ENCODE assay signal across 10 cellular contexts in genomic region chr3:89314454-89314853, GRCh38.
DNase-seq lines count a peak whose midpoint lies in the region; ATAC-seq and TF ChIP-seq lines count a peak whose summit lies in the region.
"Had no signal": no experiment of that assay in that cellular context is flagged by ENCODE, and none has a peak within 500 bp of the region (broad histone marks: within the 10 kb centered on the region; RNA-seq: fewer than 3 reads in every experiment).

No MANE protein-coding gene starts in this region.

- H3K27me3 ChIP-seq in Panc1 (ENCODE audit: control insufficient read depth, insufficient read depth, low read length), result no peaks in the 10 kb centered on the region

- no peaks in the 10 kb centered on the region for H3K36me3 Mint-ChIP-seq in activated naive CD4-positive, alpha-beta T cell treated with anti-CD3 and anti-CD28 coated beads for 36 hours (ENCODE audit: low read depth)
- H3K36me3 Mint-ChIP-seq: CD14-positive monocyte had no signal

- H3K4me3 Mint-ChIP-seq in activated naive CD4-positive, alpha-beta T cell treated with anti-CD3 and anti-CD28 coated beads for 36 hours, result no peak overlapping the region
- H3K4me3 Mint-ChIP-seq: CD14-positive monocyte had no signal

- DNase-seq in HFF-Myc (ENCODE audit: extremely low read depth, low read depth) (peak; percentile 9), Panc1 (ENCODE audit: low read depth, low spot score) (no peak), fibroblast of the conjunctiva (ENCODE audit: low read depth) (peak; percentile 12), posterior vena cava (ENCODE audit: low spot score) (no peak)
- DNase-seq in activated naive CD4-positive, alpha-beta T cell treated with Interleukin-2 at 50 U/mL for 16 hours, result no peak
- no peak for DNase-seq in activated naive CD4-positive, alpha-beta T cell treated with anti-CD3 and anti-CD28 coated beads for 36 hours
- DNase-seq: MV-4-11 had no signal

- H3K4me1 Mint-ChIP-seq in activated naive CD4-positive, alpha-beta T cell treated with anti-CD3 and anti-CD28 coated beads for 36 hours (ENCODE audit: low read depth), result no peaks in the 10 kb centered on the region
- H3K4me1 Mint-ChIP-seq: CD14-positive monocyte had no signal

- H3K4me3 ChIP-seq in HFF-Myc (replicated peaks; ENCODE audit: low read depth, low read length) (no peak overlapping the region), Panc1 (ENCODE audit: low read depth in 2 of 2, low read length in 2 of 2) (no peak overlapping the region)

- TF ChIP-seq CTCF in 22Rv1 (IDR thresholded peaks at IDR 0.05), result peak; percentile 75
- TF ChIP-seq CTCF in HFF-Myc (IDR thresholded peaks at IDR 0.05; ENCODE audit: low read depth, low read length, missing control alignments), result no peak
- peak; percentile 21; the same call in 1 of the 2 replicates for TF ChIP-seq CTCF in Panc1 (IDR thresholded peaks at IDR 0.05)

- POLR2A ChIA-PET in Panc1 (lab: Charles Lee), result no interaction called here

- ATAC-seq in Panc1 (no peak), HG02610 (IDR thresholded peaks at IDR 0.05; ENCODE audit: unreplicated experiment) (no peak)

- intact Hi-C loops in Panc1 (cut with micrococcal nuclease; ENCODE audit: unreplicated experiment) (no loop called here), posterior vena cava (cut with DNase I) (no loop called here)
- intact Hi-C loops in activated naive CD4-positive, alpha-beta T cell treated with anti-CD3 and anti-CD28 coated beads for 36 hours (cut with micrococcal nuclease), result no loop called here

- no peaks in the 10 kb centered on the region for H3K9me3 ChIP-seq in Panc1 (ENCODE audit: control insufficient read depth, insufficient read depth, low read depth, low read length)

- H3K36me3 ChIP-seq in Panc1 (ENCODE audit: control insufficient read depth, insufficient read depth, low read length), result no peaks in the 10 kb centered on the region

- no TSS peak for BruUV-seq in Panc1 (replicated peaks; lab: Mats Ljungman, UMichigan)

- peaks cover 4% of the 10 kb centered on the region for H3K9me3 Mint-ChIP-seq in activated naive CD4-positive, alpha-beta T cell treated with anti-CD3 and anti-CD28 coated beads for 36 hours

- H3K27me3 Mint-ChIP-seq in activated naive CD4-positive, alpha-beta T cell treated with anti-CD3 and anti-CD28 coated beads for 36 hours (ENCODE audit: low read depth), result no peaks in the 10 kb centered on the region

- in situ Hi-C loops in Panc1 (cut with HindIII; ENCODE audit: low pct_unique_long_range_greater_than_20kb, low sequenced_read_pairs), result no loop called here

- CTCF ChIA-PET in Panc1 (lab: Charles Lee), result no interaction called here
- CTCF ChIA-PET in activated naive CD4-positive, alpha-beta T cell treated with anti-CD3 and anti-CD28 coated beads for 36 hours (lab: Charles Lee), result no interaction called here

- H3K4me1 ChIP-seq in Panc1 (ENCODE audit: control insufficient read depth, insufficient read depth, low read length), result no peaks in the 10 kb centered on the region

- H3K27ac Mint-ChIP-seq in activated naive CD4-positive, alpha-beta T cell treated with anti-CD3 and anti-CD28 coated beads for 36 hours, result no peak overlapping the region
- H3K27ac Mint-ChIP-seq: CD14-positive monocyte had no signal

- 0 out of 2 replicates have a peak overlapping the region, but pooled peaks have one; percentile 3 for H3K27ac ChIP-seq in 22Rv1
- no peak overlapping the region for H3K27ac ChIP-seq in Panc1 (ENCODE audit: low read length)

Comparison
In these comparisons a context has a peak if more than half of its experiments do, and no peak if none do; other contexts are left out.
1. DNase-seq: peak in HFF-Myc (single experiment) and fibroblast of the conjunctiva (single experiment); none in Panc1 (single experiment), activated naive CD4-positive, alpha-beta T cell treated with Interleukin-2 at 50 U/mL for 16 hours (single experiment), posterior vena cava (single experiment) and activated naive CD4-positive, alpha-beta T cell treated with anti-CD3 and anti-CD28 coated beads for 36 hours (single experiment).